8 cellular contexts compared by ENCODE assay signal in the genomic region with DNA sequence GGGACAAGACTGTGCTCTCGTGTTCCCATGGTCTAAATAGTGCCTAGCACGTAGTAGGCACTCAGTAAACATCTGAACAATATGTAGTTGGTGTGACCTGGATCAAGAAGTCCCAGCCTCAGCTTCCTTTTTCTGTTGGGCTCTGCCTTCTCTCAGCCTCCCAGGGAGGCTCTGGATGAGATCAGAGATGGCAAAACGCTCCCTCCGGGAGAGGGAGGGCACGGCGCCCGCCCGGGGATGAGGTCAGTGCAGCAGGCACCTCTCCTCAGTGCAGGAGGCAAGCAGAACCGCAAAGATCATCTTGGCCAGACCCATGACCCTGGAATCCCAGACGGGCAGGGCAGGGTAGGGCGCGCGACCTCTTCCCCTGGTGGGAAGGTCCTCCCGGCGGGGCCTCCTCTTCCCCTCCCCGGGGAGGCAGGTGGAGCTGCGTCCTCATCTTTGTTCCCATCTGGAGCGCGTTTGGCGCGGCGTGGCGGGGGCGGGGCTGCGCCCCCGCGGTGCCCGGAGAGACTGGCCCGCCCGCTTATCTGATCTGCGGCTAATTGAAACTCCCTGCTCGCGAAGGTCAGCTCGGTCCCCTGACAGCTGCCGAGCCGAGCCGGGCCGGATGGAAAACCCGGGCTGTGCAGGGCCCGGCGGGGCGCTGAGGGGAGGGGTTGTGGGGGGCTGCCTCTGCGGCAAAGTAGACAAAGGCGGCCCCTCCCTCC.
DNase-seq lines count a peak whose midpoint lies in the region; ATAC-seq and TF ChIP-seq lines count a peak whose summit lies in the region.

No MANE protein-coding gene starts in this region.

- H3K4me1 Mint-ChIP-seq in CD4-positive, CD25-positive, alpha-beta regulatory T cell, result peaks cover 0 to 46% (median 7%) of the 10 kb centered on the region in 4 donors
- H3K4me1 Mint-ChIP-seq in osteocyte (ENCODE audit: unreplicated experiment), result peaks cover 65% of the 10 kb centered on the region
- H3K4me1 Mint-ChIP-seq in activated T-helper 2 cell treated with anti-CD3 and anti-CD28 coated beads, Interferon-gamma antibody, Interleukin-2, Interleukin-4, amounts not matched to agents 10 μg/mL and 5 μg/mL and 100 μg/mL, durations not matched to agents 14 hours and 24 hours and 36 hours (ENCODE audit: low read depth), result peaks cover 2% of the 10 kb centered on the region

- DNase-seq in CD4-positive, CD25-positive, alpha-beta regulatory T cell, result no peak
- DNase-seq in HuH-7.5 (ENCODE audit: low spot score), result peak; percentile 73
- peak; percentile 96 for DNase-seq in UCSD-AML1 (lab: John Stamatoyannopoulos, UW; ENCODE audit: unreplicated experiment)
- DNase-seq in Right ventricle myocardium superior, result peak; percentile 68
- peak; percentile 91 for DNase-seq in osteocyte (ENCODE audit: extremely low spot score, unreplicated experiment)
- no peak for DNase-seq in activated T-helper 2 cell treated with anti-CD3 and anti-CD28 coated beads, Interferon-gamma antibody, Interleukin-2, Interleukin-4, amounts not matched to agents 10 μg/mL and 5 μg/mL and 100 μg/mL, durations not matched to agents 14 hours and 24 hours and 36 hours (ENCODE audit: low spot score)
- DNase-seq in activated CD4-positive, alpha-beta T cell treated with anti-CD3 and anti-CD28 coated beads for 4 hours, result no peak

- no peak overlapping the region for H3K4me3 ChIP-seq in CD4-positive, CD25-positive, alpha-beta regulatory T cell (ENCODE audit: low read depth, low read length)

- peak overlapping the region; percentile 22 to 80 (median 54) for H3K4me3 Mint-ChIP-seq in CD4-positive, CD25-positive, alpha-beta regulatory T cell
- peak overlapping the region; percentile 60 for H3K4me3 Mint-ChIP-seq in osteocyte (ENCODE audit: unreplicated experiment)
- H3K4me3 Mint-ChIP-seq in activated T-helper 2 cell treated with anti-CD3 and anti-CD28 coated beads, Interferon-gamma antibody, Interleukin-2, Interleukin-4, amounts not matched to agents 10 μg/mL and 5 μg/mL and 100 μg/mL, durations not matched to agents 14 hours and 24 hours and 36 hours (ENCODE audit: low read depth), result no peak overlapping the region

- H3K27me3 Mint-ChIP-seq in CD4-positive, CD25-positive, alpha-beta regulatory T cell, result peaks cover 20% of the 10 kb centered on the region
- no peaks in the 10 kb centered on the region for H3K27me3 Mint-ChIP-seq in osteocyte (ENCODE audit: unreplicated experiment)
- peaks cover 45% of the 10 kb centered on the region for H3K27me3 Mint-ChIP-seq in activated T-helper 2 cell treated with anti-CD3 and anti-CD28 coated beads, Interferon-gamma antibody, Interleukin-2, Interleukin-4, amounts not matched to agents 10 μg/mL and 5 μg/mL and 100 μg/mL, durations not matched to agents 14 hours and 24 hours and 36 hours (ENCODE audit: low read depth)

- intact Hi-C loops in Right ventricle myocardium superior (cut with DNase I), result no loop called here
- intact Hi-C loops in activated T-helper 2 cell treated with anti-CD3 and anti-CD28 coated beads, Interferon-gamma antibody, Interleukin-2, Interleukin-4, amounts not matched to agents 10 μg/mL and 5 μg/mL and 100 μg/mL, durations not matched to agents 14 hours and 24 hours and 36 hours (cut with micrococcal nuclease), result no loop called here

- peak overlapping the region; percentile 33 for H3K27ac ChIP-seq in CD4-positive, CD25-positive, alpha-beta regulatory T cell (ENCODE audit: insufficient read depth, low read length, poor library complexity, severe bottlenecking)

- peaks cover 8% of the 10 kb centered on the region for H3K27me3 ChIP-seq in CD4-positive, CD25-positive, alpha-beta regulatory T cell (ENCODE audit: control insufficient read depth, insufficient read depth, low read length)

- H3K9me3 ChIP-seq in CD4-positive, CD25-positive, alpha-beta regulatory T cell (ENCODE audit: control insufficient read depth in 2 of 2, low read length in 2 of 2), result no peaks in the 10 kb centered on the region

- no peak for TF ChIP-seq CTCF in osteocyte (IDR thresholded peaks at IDR 0.05)

- no peaks in the 10 kb centered on the region for H3K36me3 Mint-ChIP-seq in CD4-positive, CD25-positive, alpha-beta regulatory T cell
- H3K36me3 Mint-ChIP-seq in osteocyte (ENCODE audit: unreplicated experiment), result no peaks in the 10 kb centered on the region
- H3K36me3 Mint-ChIP-seq in activated T-helper 2 cell treated with anti-CD3 and anti-CD28 coated beads, Interferon-gamma antibody, Interleukin-2, Interleukin-4, amounts not matched to agents 10 μg/mL and 5 μg/mL and 100 μg/mL, durations not matched to agents 14 hours and 24 hours and 36 hours (ENCODE audit: low read depth), result no peaks in the 10 kb centered on the region

- H3K27ac Mint-ChIP-seq in CD4-positive, CD25-positive, alpha-beta regulatory T cell, result peak overlapping the region in 1 of 3 donors; percentile 80
- peak overlapping the region; percentile 94 for H3K27ac Mint-ChIP-seq in osteocyte (ENCODE audit: unreplicated experiment)
- H3K27ac Mint-ChIP-seq in activated T-helper 2 cell treated with anti-CD3 and anti-CD28 coated beads, Interferon-gamma antibody, Interleukin-2, Interleukin-4, amounts not matched to agents 10 μg/mL and 5 μg/mL and 100 μg/mL, durations not matched to agents 14 hours and 24 hours and 36 hours, result no peak overlapping the region

- H3K9me3 Mint-ChIP-seq in CD4-positive, CD25-positive, alpha-beta regulatory T cell, result peaks cover 0 to 2% (median 0%) of the 10 kb centered on the region in 7 donors
- no peaks in the 10 kb centered on the region for H3K9me3 Mint-ChIP-seq in osteocyte (ENCODE audit: unreplicated experiment)
- no peaks in the 10 kb centered on the region for H3K9me3 Mint-ChIP-seq in activated T-helper 2 cell treated with anti-CD3 and anti-CD28 coated beads, Interferon-gamma antibody, Interleukin-2, Interleukin-4, amounts not matched to agents 10 μg/mL and 5 μg/mL and 100 μg/mL, durations not matched to agents 14 hours and 24 hours and 36 hours

- H3K4me1 ChIP-seq in CD4-positive, CD25-positive, alpha-beta regulatory T cell (ENCODE audit: control insufficient read depth, insufficient read depth, low read length, poor library complexity, severe bottlenecking), result peaks cover 26% of the 10 kb centered on the region

- H3K36me3 ChIP-seq in CD4-positive, CD25-positive, alpha-beta regulatory T cell (ENCODE audit: control insufficient read depth, insufficient read depth, low read length), result no peaks in the 10 kb centered on the region

- no peak for ATAC-seq in CD4-positive, CD25-positive, alpha-beta regulatory T cell (ENCODE audit: low read depth in 2 of 2)
- peak; percentile 59 for ATAC-seq in Right ventricle myocardium superior (ENCODE audit: poor library complexity)
- ATAC-seq in GM18870 (IDR thresholded peaks at IDR 0.05; ENCODE audit: unreplicated experiment), result no peak

Comparison
In these comparisons a context has a peak if more than half of its experiments do, and no peak if none do; other contexts are left out.
1. DNase-seq: peak in HuH-7.5 (single experiment), UCSD-AML1 (single experiment), Right ventricle myocardium superior (single experiment) and osteocyte (single experiment); none in CD4-positive, CD25-positive, alpha-beta regulatory T cell (0 of 3), activated T-helper 2 cell treated with anti-CD3 and anti-CD28 coated beads, Interferon-gamma antibody, Interleukin-2, Interleukin-4, amounts not matched to agents 10 μg/mL and 5 μg/mL and 100 μg/mL, durations not matched to agents 14 hours and 24 hours and 36 hours (single experiment) and activated CD4-positive, alpha-beta T cell treated with anti-CD3 and anti-CD28 coated beads for 4 hours (0 of 2).